8 cellular contexts compared by ENCODE assay signal in the genomic region with DNA sequence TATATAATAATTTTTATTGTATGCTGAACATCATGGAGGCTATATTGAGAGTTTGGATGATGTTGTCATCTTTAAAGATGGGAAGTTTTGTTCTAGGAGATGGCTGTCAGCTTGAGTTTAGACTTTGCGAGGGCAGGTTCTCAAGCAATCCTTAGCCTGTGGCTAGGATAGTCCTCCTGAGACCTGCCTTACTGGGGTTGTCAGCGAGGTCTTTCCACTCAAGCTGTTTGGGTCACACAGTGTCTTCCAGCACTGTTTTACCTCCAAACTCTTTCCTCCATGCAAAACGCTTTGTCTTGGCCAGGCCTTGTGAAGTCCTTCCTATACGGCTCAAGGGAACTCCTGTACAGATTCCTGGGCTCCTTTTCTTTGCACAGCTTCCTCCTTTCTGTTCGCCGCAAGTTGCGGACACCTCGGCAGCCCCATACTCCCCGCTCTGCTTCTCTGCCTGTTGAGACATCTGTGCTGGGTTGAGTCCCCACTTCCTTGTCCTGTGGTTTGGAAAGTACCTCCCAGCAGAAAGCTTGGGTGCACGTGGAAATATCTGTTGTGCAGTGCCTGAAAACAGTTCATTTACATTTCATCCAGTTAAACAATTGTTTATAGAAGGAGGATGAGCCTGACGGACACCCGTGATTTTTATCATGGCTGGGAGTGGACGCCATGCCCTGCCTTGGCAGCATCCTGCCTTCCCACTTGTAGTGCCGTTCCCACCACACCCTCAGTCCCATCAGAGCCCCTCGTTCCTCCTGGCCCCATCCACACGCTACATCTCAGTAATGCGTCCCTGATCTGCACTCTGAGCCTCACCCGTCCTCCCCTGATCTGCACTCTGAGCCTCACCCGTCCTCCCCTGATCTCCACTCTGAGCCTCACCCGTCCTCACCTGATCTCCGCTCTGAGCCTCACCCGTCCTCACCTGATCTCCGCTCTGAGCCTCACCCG. TPM values are rescaled to one million over a fixed set of nuclear protein-coding genes. Genes with fewer than 3 reads are reported as not detected.
DNase-seq lines count a peak whose midpoint lies in the region; ATAC-seq and TF ChIP-seq lines count a peak whose summit lies in the region.

No MANE protein-coding gene starts in this region.

- H3K27me3 ChIP-seq in lung (ENCODE audit: control insufficient read depth, insufficient read depth), result peaks cover 5% of the 10 kb centered on the region

- peak overlapping the region; percentile 47 for H3K4me3 ChIP-seq in Jurkat, Clone E6-1 (ENCODE audit: low read length)
- H3K4me3 ChIP-seq in lung, result no peak overlapping the region

- 41 to 57% methylated on average over 24 of the region's 24 CpGs for WGBS in lung, 2 donors

- H3K36me3 ChIP-seq in lung (ENCODE audit: control insufficient read depth in 2 of 2, insufficient read depth in 2 of 2, low read length in 2 of 2), result no peaks in the 10 kb centered on the region

- peak; percentile 97 for DNase-seq in Jurkat, Clone E6-1 (ENCODE audit: low read depth, low spot score)
- DNase-seq in activated CD8-positive, alpha-beta memory T cell treated with anti-CD3 and anti-CD28 coated beads, Interleukin-2, amount 50 U/mL, for 4 hours, result peak; percentile 40
- DNase-seq in lung (ENCODE audit: low spot score) (peak; percentile 42), NCI-H446 (lab: John Stamatoyannopoulos, UW) (no peak), AG08396 (ENCODE audit: low spot score) (no peak), amniotic stem cell (lab: John Stamatoyannopoulos, UW) (no peak), kidney tubule cell (ENCODE audit: low spot score) (no peak)

- no peaks in the 10 kb centered on the region for H3K9me3 ChIP-seq in lung (ENCODE audit: control insufficient read depth in 2 of 2, insufficient read depth in 1 of 2, low read length in 1 of 2)

- no peaks in the 10 kb centered on the region for H3K4me1 ChIP-seq in lung (ENCODE audit: control insufficient read depth in 2 of 2, insufficient read depth in 2 of 2, low read length in 2 of 2)

- ATAC-seq in GM18511 (IDR thresholded peaks at IDR 0.05; ENCODE audit: unreplicated experiment), result peak; percentile 82
- peak; percentile 47 for ATAC-seq in lung (ENCODE audit: insufficient read depth, low FRiP score)

- no peak overlapping the region for H3K27ac ChIP-seq in lung (ENCODE audit: low read depth in 1 of 2, low read length in 1 of 2)

- TF ChIP-seq CTCF in lung (IDR thresholded peaks at IDR 0.05; ENCODE audit: control extremely low read depth, extremely low read depth), result no peak

RNA-seq across cellular contexts. Expression of a gene that starts 55.0 kb away (rescaled TPM):
- polyA plus RNA-seq in Jurkat, Clone E6-1 (2012; ENCODE audit: insufficient read depth, insufficient read length), result 33.8 TPM
- 10 to 100 TPM in 1 of 2 donors, 1 to 10 TPM in 1; 4.7 to 11.8 TPM for total RNA-seq in lung
- polyA plus RNA-seq in lung, result 1 to 10 TPM; 6.2 to 7.0 TPM

Comparison
In these comparisons a context has a peak if more than half of its experiments do, and no peak if none do; other contexts are left out.
1. DNase-seq: peak in Jurkat, Clone E6-1 (single experiment), activated CD8-positive, alpha-beta memory T cell treated with anti-CD3 and anti-CD28 coated beads, Interleukin-2, amount 50 U/mL, for 4 hours (single experiment) and lung (single experiment); none in NCI-H446 (0 of 2), AG08396 (single experiment), amniotic stem cell (single experiment) and kidney tubule cell (single experiment).